ENCODE assay signal across 12 cellular contexts in the genomic region with DNA sequence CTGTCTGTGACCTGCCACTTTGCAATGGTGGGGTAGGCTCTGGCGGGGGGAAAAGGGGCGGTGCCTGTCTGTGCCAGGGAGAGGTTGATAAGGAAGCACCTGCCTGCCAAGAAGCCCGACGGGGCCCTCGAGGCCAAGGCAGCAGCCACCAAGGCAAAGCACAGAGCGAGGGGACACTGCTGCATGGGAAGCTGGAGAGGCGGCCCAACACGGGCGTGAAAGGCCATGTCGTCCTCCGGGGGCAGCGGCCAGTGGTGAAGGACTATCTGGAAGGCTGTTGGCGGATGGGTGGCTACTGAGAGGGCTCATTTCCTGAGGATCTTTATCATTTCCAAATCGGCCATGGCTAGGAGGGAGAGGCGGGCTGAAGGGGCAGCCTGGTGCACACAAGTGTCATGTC.
"Had no signal": no experiment of that assay in that cellular context is flagged by ENCODE, and none has a peak within 500 bp of the region (broad histone marks: within the 10 kb centered on the region; RNA-seq: fewer than 3 reads in every experiment).

No MANE protein-coding gene starts in this region.

- H3K27me3 Mint-ChIP-seq: activated CD4-positive, alpha-beta memory T cell treated with anti-CD3 and anti-CD28 coated beads, Interleukin-2, amount 10 ng/mL, durations not matched to agents 7 days and 5 days; activated CD4-positive, alpha-beta T cell treated with anti-CD3 and anti-CD28 coated beads for 36 hours had no signal

- H3K4me1 ChIP-seq: foreskin keratinocyte, vagina had no signal

- H3K4me3 Mint-ChIP-seq: activated CD4-positive, alpha-beta memory T cell treated with anti-CD3 and anti-CD28 coated beads, Interleukin-2, amount 10 ng/mL, durations not matched to agents 7 days and 5 days; activated CD4-positive, alpha-beta T cell treated with anti-CD3 and anti-CD28 coated beads for 36 hours; nephron had no signal

- H3K9me3 Mint-ChIP-seq: activated CD4-positive, alpha-beta memory T cell treated with anti-CD3 and anti-CD28 coated beads, Interleukin-2, amount 10 ng/mL, durations not matched to agents 7 days and 5 days; nephron had no signal

- DNase-seq: activated CD4-positive, alpha-beta memory T cell treated with anti-CD3 and anti-CD28 coated beads, Interleukin-2, amount 10 ng/mL, durations not matched to agents 7 days and 5 days; activated CD4-positive, alpha-beta T cell treated with anti-CD3 and anti-CD28 coated beads for 36 hours; foreskin keratinocyte; heart right ventricle; ovary; stimulated activated CD4-positive, alpha-beta T cell treated with anti-CD3 and anti-CD28 coated beads, Interleukin-15, amount 100 ng/mL, for 24 hours; stimulated activated CD4-positive, alpha-beta T cell treated with anti-CD3 and anti-CD28 coated beads, Interleukin-4, amount 100 ng/mL, for 24 hours had no signal

- H3K27ac ChIP-seq: ascending aorta, foreskin keratinocyte, heart right ventricle, ovary, tibial artery, vagina, VCaP had no signal

- H3K36me3 ChIP-seq: ovary, vagina had no signal

- ATAC-seq: activated CD4-positive, alpha-beta T cell treated with anti-CD3 and anti-CD28 coated beads for 36 hours; foreskin keratinocyte had no signal

- H3K27me3 ChIP-seq: ascending aorta, foreskin keratinocyte, heart right ventricle, ovary, tibial artery, vagina had no signal

- H3K4me3 ChIP-seq: ascending aorta, heart right ventricle, ovary, tibial artery, vagina had no signal

- H3K27ac Mint-ChIP-seq: activated CD4-positive, alpha-beta memory T cell treated with anti-CD3 and anti-CD28 coated beads, Interleukin-2, amount 10 ng/mL, durations not matched to agents 7 days and 5 days; activated CD4-positive, alpha-beta T cell treated with anti-CD3 and anti-CD28 coated beads for 36 hours; nephron had no signal

- H3K9me3 ChIP-seq: ascending aorta, heart right ventricle, ovary, tibial artery, vagina had no signal
